11 cellular contexts compared by ENCODE assay signal in the genomic region with DNA sequence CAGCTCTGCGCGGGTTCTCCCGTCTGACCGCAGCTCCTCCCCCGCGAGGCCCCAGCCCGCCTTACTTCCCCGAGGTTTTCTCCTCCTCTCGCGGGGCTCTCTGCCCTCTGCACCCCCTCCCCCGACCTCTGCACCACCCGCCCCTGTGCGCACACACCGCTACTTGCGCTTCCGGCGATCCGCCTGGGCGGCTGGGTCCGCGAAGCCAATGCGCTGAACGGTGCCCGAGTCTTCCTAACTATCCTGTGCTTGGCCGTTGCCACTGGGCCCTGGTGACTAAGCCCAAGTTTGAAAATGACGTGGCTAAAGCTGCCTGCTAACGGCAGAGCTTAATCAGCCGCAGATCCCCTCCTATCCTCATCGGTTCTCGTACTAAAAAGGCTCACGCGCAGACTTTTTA. TPM values are rescaled to one million over a fixed set of nuclear protein-coding genes. Genes with fewer than 3 reads are reported as not detected.
DNase-seq lines count a peak whose midpoint lies in the region; ATAC-seq, FAIRE-seq and TF ChIP-seq lines count a peak whose summit lies in the region.
"Had no signal": no experiment of that assay in that cellular context is flagged by ENCODE, and none has a peak within 500 bp of the region (broad histone marks: within the 10 kb centered on the region; RNA-seq: fewer than 3 reads in every experiment).

No MANE protein-coding gene starts in this region.

- H3K9me3 Mint-ChIP-seq in WTC11, result no peaks in the 10 kb centered on the region

- POLR2A ChIA-PET in WTC11 (lab: Charles Lee), result no interaction called here

- no peaks in the 10 kb centered on the region for H3K36me3 ChIP-seq in iPS-18a (ENCODE audit: control insufficient read depth, low read depth, low read length)
- H3K36me3 ChIP-seq: HAP-1 had no signal

- FAIRE-seq in D721Med (lab: Jason Lieb, UNC) (no peak), GM19239 (lab: Jason Lieb, UNC) (no peak)

- ATAC-seq in WTC11 (peak; percentile 7), GM19035 (IDR thresholded peaks at IDR 0.05; ENCODE audit: unreplicated experiment) (no peak)

- no peak overlapping the region for H3K9ac ChIP-seq in iPS-18a (ENCODE audit: low read length)

- H3K27ac Mint-ChIP-seq in WTC11, result no peak overlapping the region

- peak overlapping the region; percentile 70 for H3K4me3 ChIP-seq in iPS-18a (ENCODE audit: low read length)
- H3K4me3 ChIP-seq: HAP-1 had no signal

- H3K36me3 Mint-ChIP-seq in WTC11, result no peaks in the 10 kb centered on the region

- TF ChIP-seq CTCF in WTC11 (IDR thresholded peaks at IDR 0.05) (no peak), D721Med (IDR thresholded peaks at IDR 0.05; ENCODE audit: insufficient read depth, missing control alignments) (no peak)

- H3K4me1 ChIP-seq in iPS-18a (ENCODE audit: control insufficient read depth, low read depth, low read length), result peaks cover 22% of the 10 kb centered on the region

- H3K4me3 Mint-ChIP-seq in WTC11, result peak overlapping the region; percentile 83

- H3K27ac ChIP-seq in iPS-18a (ENCODE audit: low read length), result no peak overlapping the region

- H3K4me1 Mint-ChIP-seq in WTC11, result peaks cover 45% of the 10 kb centered on the region

- peaks cover 100% of the 10 kb centered on the region for H3K27me3 Mint-ChIP-seq in WTC11 (ENCODE audit: low read depth)

- H3K9me3 ChIP-seq in iPS-18a (ENCODE audit: control insufficient read depth, low read depth, low read length), result no peaks in the 10 kb centered on the region
- H3K9me3 ChIP-seq: HAP-1 had no signal

- peak; percentile 53 for DNase-seq in stimulated activated CD4-positive, alpha-beta T cell treated with anti-CD3 and anti-CD28 coated beads, Interleukin-15, amount 100 ng/mL, for 24 hours
- DNase-seq in stimulated activated CD4-positive, alpha-beta T cell treated with anti-CD3 and anti-CD28 coated beads, Interleukin-2, amount 100 ng/mL, for 48 hours, result no peak
- DNase-seq in WTC11 (ENCODE audit: low spot score) (peak; percentile 69), GM03348 (ENCODE audit: low spot score) (no peak), D721Med (ENCODE audit: insufficient read length, low spot score) (no peak), GM19239 (ENCODE audit: insufficient read length, low spot score) (no peak)
- DNase-seq: NCI-H1417 had no signal

- CTCF ChIA-PET in WTC11 (lab: Charles Lee), result interaction anchor here (1.0 to 4.8 kb wide), 4 partner anchors 13 to 572 kb away, joined by 3 to 35 read pairs (median 4); no protein-coding TSS in a partner anchor

- H3K27me3 ChIP-seq in iPS-18a (ENCODE audit: control insufficient read depth, insufficient read depth, low read length), result peaks cover 100% of the 10 kb centered on the region

TF ChIP-seq in WTC11, 78 proteins besides CTCF, POLR2A, EP300 and RAD21:
- TF ChIP-seq IRF2 (CRISPR knock-in tag; IDR thresholded peaks at IDR 0.05; ENCODE audit: borderline replicate concordance, low read depth) (no peak), NR1H2 (CRISPR knock-in tag; IDR thresholded peaks at IDR 0.05) (no peak), ZMAT4 (CRISPR knock-in tag; IDR thresholded peaks at IDR 0.05) (no peak), ELF4 (CRISPR knock-in tag; IDR thresholded peaks at IDR 0.05; ENCODE audit: low read depth) (no peak), ZNF416 (CRISPR knock-in tag; IDR thresholded peaks at IDR 0.05) (no peak), GRHL2 (CRISPR knock-in tag; IDR thresholded peaks at IDR 0.05; ENCODE audit: insufficient replicate concordance, severe bottlenecking) (no peak), CREM (CRISPR knock-in tag; IDR thresholded peaks at IDR 0.05) (no peak), E2F1 (CRISPR knock-in tag; IDR thresholded peaks at IDR 0.05) (no peak), SP1 (CRISPR knock-in tag; conservative IDR thresholded peaks at IDR 0.05) (no peak), USF1 (CRISPR knock-in tag; IDR thresholded peaks at IDR 0.05) (no peak)

RNA-seq across cellular contexts. Expression of gene ONECUT2, which starts 6.2 kb away (rescaled TPM):
- 0.87 to 1.9 TPM (median 1.6 TPM) in 3 replicates for total RNA-seq in WTC11 (2021)
- total RNA-seq: T-helper 2 cell treated with Interferon-gamma antibody and Interleukin-4, amounts not matched to agents 100 ng/mL and 5 ng/mL, for 36 hours had no signal

Comparison
In these comparisons a context has a peak if more than half of its experiments do, and no peak if none do; other contexts are left out.
1. DNase-seq: peak in stimulated activated CD4-positive, alpha-beta T cell treated with anti-CD3 and anti-CD28 coated beads, Interleukin-15, amount 100 ng/mL, for 24 hours (single experiment) and WTC11 (single experiment); none in stimulated activated CD4-positive, alpha-beta T cell treated with anti-CD3 and anti-CD28 coated beads, Interleukin-2, amount 100 ng/mL, for 48 hours (0 of 2), GM03348 (single experiment), D721Med (single experiment) and GM19239 (single experiment).